11 cellular contexts compared by ENCODE assay signal in the genomic region with DNA sequence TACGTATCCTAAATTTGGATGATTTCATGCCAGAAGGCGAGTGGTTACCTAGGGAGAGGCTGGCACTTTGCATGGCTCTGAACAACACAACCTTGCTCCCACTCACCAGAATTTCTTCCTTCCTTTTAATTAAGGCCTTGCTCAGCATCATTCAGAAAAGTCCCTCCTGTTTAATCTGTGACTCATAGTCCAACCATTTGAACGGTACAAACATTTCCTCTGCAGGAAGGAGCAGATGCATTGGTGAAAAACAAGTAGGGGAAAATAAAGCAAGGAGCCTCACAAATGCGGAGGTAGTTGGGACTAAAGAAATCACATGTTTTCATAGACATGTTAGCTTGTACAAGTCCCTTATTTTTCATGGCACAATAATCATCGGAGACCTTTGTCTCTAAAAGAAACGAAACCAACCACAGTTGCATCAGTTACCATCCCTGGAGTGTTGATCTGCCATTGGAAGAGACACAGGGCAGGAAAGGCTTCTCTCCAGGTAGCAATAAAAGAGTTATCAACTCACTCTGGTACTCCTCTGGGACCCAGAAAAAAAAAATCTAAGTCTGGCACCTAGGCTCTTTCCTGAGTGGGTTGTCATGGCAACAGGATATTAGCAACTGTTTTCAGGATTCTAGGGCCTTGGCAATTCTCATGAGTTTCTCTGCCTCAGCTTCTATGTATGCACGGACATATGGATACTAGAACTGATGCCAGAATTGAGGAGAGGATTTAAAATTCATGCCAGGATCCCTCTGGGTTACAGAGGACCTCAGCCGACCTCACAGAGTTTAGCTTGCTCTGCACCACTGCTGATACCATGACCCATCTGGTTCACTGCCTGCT.
DNase-seq lines count a peak whose midpoint lies in the region; ATAC-seq lines count a peak whose summit lies in the region.
"Had no signal": no experiment of that assay in that cellular context is flagged by ENCODE, and none has a peak within 500 bp of the region (broad histone marks: within the 10 kb centered on the region; RNA-seq: fewer than 3 reads in every experiment).

No MANE protein-coding gene starts in this region.

- H3K36me3 ChIP-seq in H7 (replicated peaks; ENCODE audit: control insufficient read depth, insufficient read depth, low read length): no peaks in the 10 kb centered on the region
- H3K36me3 ChIP-seq: spleen had no signal

- H3K4me3 ChIP-seq in H7 (ENCODE audit: insufficient read depth, low read depth, low read length): no peak overlapping the region
- H3K4me3 ChIP-seq: spleen had no signal

- ATAC-seq in HG02588 (IDR thresholded peaks at IDR 0.05; ENCODE audit: unreplicated experiment): no peak
- no peak for ATAC-seq in HG02678 (IDR thresholded peaks at IDR 0.05; ENCODE audit: unreplicated experiment)
- no peak for ATAC-seq in GM21390 (IDR thresholded peaks at IDR 0.05; ENCODE audit: unreplicated experiment)

- H3K27me3 ChIP-seq in H7 (ENCODE audit: control insufficient read depth, insufficient read depth, low read length): no peaks in the 10 kb centered on the region
- H3K27me3 ChIP-seq: spleen had no signal

- DNase-seq in ACHN: peak; percentile 28
- peak; percentile 90 for DNase-seq in NCI-H2171 treated with DMSO at 0.1 percent for 48 hours (lab: John Stamatoyannopoulos, UW)
- peak; percentile 52 for DNase-seq in brain pericyte (ENCODE audit: low read depth, low spot score)
- DNase-seq in lung microvascular endothelial cell (ENCODE audit: low read depth in 2 of 2): peak; percentile 69 to 93
- no peak for DNase-seq in H7
- DNase-seq: erythroblast, NCI-H2029, spleen had no signal

- in situ Hi-C loops in ACHN (cut with HindIII; ENCODE audit: low pct_ligation_motif_present, low pct_unique_long_range_greater_than_20kb, low sequenced_read_pairs): no loop called here
